In the genomic region with DNA sequence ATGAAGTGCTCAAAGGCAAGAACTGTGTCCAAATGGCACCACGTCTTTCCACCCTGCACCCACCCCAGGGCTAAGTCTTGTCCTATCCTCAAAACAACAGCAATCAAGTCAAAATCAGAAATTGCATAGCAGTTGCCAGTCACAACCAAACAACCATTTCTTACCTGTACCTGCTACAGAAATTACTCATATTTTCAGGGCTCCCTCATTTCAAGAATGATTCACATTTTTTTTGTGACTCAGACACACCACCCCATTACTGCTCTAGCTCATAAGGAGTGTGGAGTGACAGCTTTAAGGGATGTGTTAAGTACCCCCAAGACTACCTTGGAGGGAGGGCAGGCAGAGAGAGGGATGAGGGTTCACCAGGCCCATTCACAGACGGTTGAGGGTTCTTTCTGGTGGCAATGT, we compare ENCODE assay signal across 9 cellular contexts.
DNase-seq lines count a peak whose midpoint lies in the region; ATAC-seq lines count a peak whose summit lies in the region.
"Had no signal": no experiment of that assay in that cellular context is flagged by ENCODE, and none has a peak within 500 bp of the region (broad histone marks: within the 10 kb centered on the region; RNA-seq: fewer than 3 reads in every experiment).

No MANE protein-coding gene starts in this region.

- intact Hi-C loops in left colon (cut with DNase I, micrococcal nuclease) = no loop called here

- H3K27ac Mint-ChIP-seq in activated CD4-positive, alpha-beta memory T cell treated with anti-CD3 and anti-CD28 coated beads, Interleukin-2, amount 10 ng/mL, durations not matched to agents 7 days and 5 days = peak overlapping the region; percentile 77
- peak overlapping the region in 1 of 2 donors; percentile 82 for H3K27ac Mint-ChIP-seq in effector memory CD8-positive, alpha-beta T cell

- peaks cover 82% of the 10 kb centered on the region for H3K4me1 Mint-ChIP-seq in activated CD4-positive, alpha-beta memory T cell treated with anti-CD3 and anti-CD28 coated beads, Interleukin-2, amount 10 ng/mL, durations not matched to agents 7 days and 5 days
- peaks cover 51 to 73% of the 10 kb centered on the region in 2 donors for H3K4me1 Mint-ChIP-seq in effector memory CD8-positive, alpha-beta T cell (ENCODE audit: low read depth in 2 of 2)

- H3K27me3 Mint-ChIP-seq in activated CD4-positive, alpha-beta memory T cell treated with anti-CD3 and anti-CD28 coated beads, Interleukin-2, amount 10 ng/mL, durations not matched to agents 7 days and 5 days = no peaks in the 10 kb centered on the region
- H3K27me3 Mint-ChIP-seq in effector memory CD8-positive, alpha-beta T cell = no peaks in the 10 kb centered on the region

- ATAC-seq in HG02852 (IDR thresholded peaks at IDR 0.05; ENCODE audit: unreplicated experiment) = peak; percentile 91
- no peak for ATAC-seq in effector memory CD8-positive, alpha-beta T cell (replicated peaks)
- ATAC-seq in left colon = no peak

- peaks cover 43% of the 10 kb centered on the region for H3K36me3 Mint-ChIP-seq in activated CD4-positive, alpha-beta memory T cell treated with anti-CD3 and anti-CD28 coated beads, Interleukin-2, amount 10 ng/mL, durations not matched to agents 7 days and 5 days (ENCODE audit: low read depth)
- H3K36me3 Mint-ChIP-seq in effector memory CD8-positive, alpha-beta T cell (ENCODE audit: insufficient read depth) = no peaks in the 10 kb centered on the region

- DNase-seq in DMS53 (lab: John Stamatoyannopoulos, UW) (peak; percentile 19), DMS53 treated with DMSO at 0.1 percent for 48 hours (lab: John Stamatoyannopoulos, UW; ENCODE audit: unreplicated experiment) (no peak), hippocampal formation (lab: John Stamatoyannopoulos, UW) (no peak), left colon (no peak)
- peak; percentile 43 for DNase-seq in activated CD4-positive, alpha-beta memory T cell treated with anti-CD3 and anti-CD28 coated beads, Interleukin-2, amount 10 ng/mL, durations not matched to agents 7 days and 5 days
- DNase-seq in stimulated activated CD4-positive, alpha-beta T cell treated with anti-CD3 and anti-CD28 coated beads, Interleukin-4, amount 100 ng/mL, for 1 hour = peak; percentile 36
- DNase-seq in effector memory CD8-positive, alpha-beta T cell = no peak
- DNase-seq: mesendoderm had no signal

- no peaks in the 10 kb centered on the region for H3K9me3 Mint-ChIP-seq in activated CD4-positive, alpha-beta memory T cell treated with anti-CD3 and anti-CD28 coated beads, Interleukin-2, amount 10 ng/mL, durations not matched to agents 7 days and 5 days
- H3K9me3 Mint-ChIP-seq in effector memory CD8-positive, alpha-beta T cell = no peaks in the 10 kb centered on the region

- CTCF ChIA-PET in activated CD4-positive, alpha-beta memory T cell treated with anti-CD3 and anti-CD28 coated beads, Interleukin-2, amount 10 ng/mL, durations not matched to agents 7 days and 5 days (lab: Charles Lee) = interaction anchor here (1.2 to 5.0 kb wide), 5 partner anchors 38 to 208 kb away, joined by 3 to 26 read pairs (median 5); no protein-coding TSS in a partner anchor

- no peak overlapping the region for H3K4me3 Mint-ChIP-seq in activated CD4-positive, alpha-beta memory T cell treated with anti-CD3 and anti-CD28 coated beads, Interleukin-2, amount 10 ng/mL, durations not matched to agents 7 days and 5 days
- H3K4me3 Mint-ChIP-seq in effector memory CD8-positive, alpha-beta T cell = no peak overlapping the region

- POLR2A ChIA-PET in activated CD4-positive, alpha-beta memory T cell treated with anti-CD3 and anti-CD28 coated beads, Interleukin-2, amount 10 ng/mL, durations not matched to agents 7 days and 5 days (lab: Charles Lee) = interaction anchor here (0.8 to 3.3 kb wide), 12 partner anchors 8 to 111 kb away, joined by 3 to 17 read pairs (median 6); a partner anchor contains a TSS

Comparison
In these comparisons a context has a peak if more than half of its experiments do, and no peak if none do; other contexts are left out.
1. DNase-seq: peak in DMS53 (single experiment), activated CD4-positive, alpha-beta memory T cell treated with anti-CD3 and anti-CD28 coated beads, Interleukin-2, amount 10 ng/mL, durations not matched to agents 7 days and 5 days (single experiment) and stimulated activated CD4-positive, alpha-beta T cell treated with anti-CD3 and anti-CD28 coated beads, Interleukin-4, amount 100 ng/mL, for 1 hour (single experiment); none in DMS53 treated with DMSO at 0.1 percent for 48 hours (single experiment), effector memory CD8-positive, alpha-beta T cell (0 of 3), hippocampal formation (0 of 2) and left colon (0 of 2).